In genomic region chr16:80540516-80541305, GRCh38 we compare ENCODE assay signal across 8 cellular contexts. TPM values are rescaled to one million over a fixed set of nuclear protein-coding genes. Genes with fewer than 3 reads are reported as not detected.
DNase-seq lines count a peak whose midpoint lies in the region; ATAC-seq, FAIRE-seq and TF ChIP-seq lines count a peak whose summit lies in the region.

Gene DYNLRB2, plus strand, starts transcription at chr16:80540993. Its CDS starts 84 bp downstream, at chr16:80541077.

- BruUV-seq in K562 (replicated peaks; lab: Mats Ljungman, UMichigan) = TSS peak; percentile 50

- no peak for TF ChIP-seq CTCF in K562 (IDR thresholded peaks at IDR 0.05 in 2 of 3, conservative IDR thresholded peaks at IDR 0.05 in 1 of 3; ENCODE audit: insufficient read depth in 2 of 3, low read depth in 1 of 3, low read length in 3 of 3)

- CTCF ChIA-PET in K562 (lab: Yijun Ruan, JAX; ENCODE audit: low intra/inter-chr PET ratio) = no interaction called here

- H3K79me2 ChIP-seq in K562 (ENCODE audit: control insufficient read depth, insufficient read depth, low read length) = no peaks in the 10 kb centered on the region

- DNase-seq in NCI-H1105 treated with DMSO at 0.1 percent for 48 hours (lab: John Stamatoyannopoulos, UW) = peak; percentile 85
- DNase-seq in T-helper 22 cell (ENCODE audit: low read depth) = peak; percentile 80
- DNase-seq in K562 (ENCODE audit: extremely low read depth in 1 of 4, low spot score in 3 of 4) = peak; percentile 80 to 89 (median 86)
- peak; percentile 64 to 95 (median 88) for DNase-seq in hypothalamus (lab: John Stamatoyannopoulos, UW)
- DNase-seq in renal cortical epithelial cell (ENCODE audit: low read depth) = peak; percentile 87
- peak; percentile 97 for DNase-seq in aorta

- POLR2A ChIA-PET in K562 (lab: Yijun Ruan, JAX) = no interaction called here

- peak within 1 kb of the TSS; percentile 3 to 6; a peak in 3 of 4 replicates for H3K9ac ChIP-seq in K562 (ENCODE audit: insufficient read depth in 1 of 2, low read depth in 2 of 2, low read length in 2 of 2)

- in situ Hi-C loops in K562 (cut with MboI) = loop anchor here (25.0 kb wide), 1 partner anchor 1197 kb away; no protein-coding TSS in a partner anchor

- no peak for TF ChIP-seq RAD21 in K562 (CRISPR knock-in tag; conservative IDR thresholded peaks at IDR 0.05 in 1 of 2, IDR thresholded peaks at IDR 0.05 in 1 of 2)

- 6% methylated on average over 49 of the region's 55 CpGs for WGBS in K562 (ENCODE audit: insufficient coverage, low coverage, missing lambda C conversion rate)
- 2 to 3% methylated on average over 55 of the region's 55 CpGs for WGBS in aorta, 2 donors

- H2AFZ ChIP-seq in K562 (ENCODE audit: low read depth, low read length) = peak within 1 kb of the TSS; percentile 87

- H3K4me1 ChIP-seq in K562 (replicated peaks in 1 of 2; ENCODE audit: control insufficient read depth in 2 of 2, insufficient read depth in 2 of 2, low read length in 2 of 2) (peaks cover 0 to 8% of the 10 kb centered on the region in 2 experiments; a peak in 2 of 5 replicates), aorta (ENCODE audit: control insufficient read depth in 1 of 2, insufficient read depth in 2 of 2, low read length in 2 of 2) (no peaks in the 10 kb centered on the region)

- 0 out of 2 replicates have a peak, but pooled peaks have one; percentile 10 for TF ChIP-seq EP300 in K562 (IDR thresholded peaks at IDR 0.05; ENCODE audit: low read length)

- FAIRE-seq in K562 (lab: Jason Lieb, UNC) = peak; percentile 85

- intact Hi-C loops in K562 (cut with micrococcal nuclease) (no loop called here), aorta (cut with DNase I) (no loop called here)

- H4K20me1 ChIP-seq in K562 (replicated peaks; ENCODE audit: control insufficient read depth, insufficient read depth, low read length) = no peaks in the 10 kb centered on the region

- H3K9me1 ChIP-seq in K562 (ENCODE audit: control insufficient read depth, insufficient read depth, low read length) = no peaks in the 10 kb centered on the region

- H3K27ac ChIP-seq in K562 (ENCODE audit: extremely low read depth, low read depth, low read length) (peak within 1 kb of the TSS; percentile 3; the same call in 1 of the 3 replicates), aorta (ENCODE audit: low read depth in 1 of 2, low read length in 2 of 2) (no peak within 1 kb of the TSS)

- peak within 1 kb of the TSS; percentile 89 for H3K4me2 ChIP-seq in K562 (ENCODE audit: insufficient read depth, low read length)

- ATAC-seq in HG02571 (IDR thresholded peaks at IDR 0.05; ENCODE audit: unreplicated experiment) = peak; percentile 95
- peak; percentile 99 for ATAC-seq in K562
- ATAC-seq in aorta (ENCODE audit: low FRiP score) = peak; percentile 99

- no peaks in the 10 kb centered on the region for H3K27me3 ChIP-seq in K562 (ENCODE audit: control insufficient read depth in 2 of 2, insufficient read depth in 2 of 2, low read length in 2 of 2)
- H3K27me3 ChIP-seq in aorta (ENCODE audit: control insufficient read depth in 1 of 2, insufficient read depth in 2 of 2, low read length in 1 of 2) = no peaks in the 10 kb centered on the region

- no peaks in the 10 kb centered on the region; the same call in 1 of the 2 replicates for H3K9me3 ChIP-seq in K562 (replicated peaks; ENCODE audit: control insufficient read depth, insufficient read depth, low read depth, low read length)
- H3K9me3 ChIP-seq in aorta (ENCODE audit: control insufficient read depth, low read length) = no peaks in the 10 kb centered on the region

- TF ChIP-seq POLR2A in K562 (conservative IDR thresholded peaks at IDR 0.05) = peak; percentile 60

- H3K36me3 ChIP-seq in K562 (ENCODE audit: control insufficient read depth, insufficient read depth, low read length) (no peaks in the 10 kb centered on the region), aorta (ENCODE audit: control insufficient read depth in 1 of 2, insufficient read depth in 2 of 2, low read length in 1 of 2) (no peaks in the 10 kb centered on the region)

- H3K4me3 ChIP-seq in GM08714 (ENCODE audit: low read length) (peak within 1 kb of the TSS; percentile 64), K562 (peak within 1 kb of the TSS; percentile 28), aorta (ENCODE audit: low read length in 2 of 2) (peak within 1 kb of the TSS; percentile 39 to 69)

TF ChIP-seq in K562, 482 proteins besides CTCF, POLR2A, EP300 and RAD21 (continues in another document):
- TF ChIP-seq JUNB (CRISPR knock-in tag; conservative IDR thresholded peaks at IDR 0.05) (no peak), ETS2 (tag; IDR thresholded peaks at IDR 0.05; ENCODE audit: borderline replicate concordance, poor library complexity, severe bottlenecking) (no peak), SP1 (CRISPR knock-in tag; IDR thresholded peaks at IDR 0.05) (no peak), ZFX (CRISPR knock-in tag; IDR thresholded peaks at IDR 0.05) (no peak), ZEB2 (IDR thresholded peaks at IDR 0.05) (0 out of 2 replicates have a peak, but pooled peaks have one; percentile 40), PHB2 (IDR thresholded peaks at IDR 0.05; ENCODE audit: low read depth) (no peak), ZNF253 (CRISPR knock-in tag; conservative IDR thresholded peaks at IDR 0.05) (no peak), JUND (IDR thresholded peaks at IDR 0.05; ENCODE audit: borderline replicate concordance, low read depth, low read length) (no peak), JUND (tag; IDR thresholded peaks at IDR 0.05; ENCODE audit: borderline replicate concordance, low read depth, low read length) (no peak; the same call in 2 of the 3 replicates), RB1 (IDR thresholded peaks at IDR 0.05; ENCODE audit: low read depth) (peak; percentile 57; the same call in 1 of the 2 replicates), ZNF583 (CRISPR knock-in tag; IDR thresholded peaks at IDR 0.05) (0 out of 2 replicates have a peak, but pooled peaks have one; percentile 10), NFE2L1 (tag; IDR thresholded peaks at IDR 0.05; ENCODE audit: borderline replicate concordance, low read depth) (peak; percentile 37; the same call in 1 of the 2 replicates), FOXJ3 (CRISPR knock-in tag; IDR thresholded peaks at IDR 0.05) (peak; percentile 75; the same call in 1 of the 2 replicates), MAZ (CRISPR knock-in tag; conservative IDR thresholded peaks at IDR 0.05 in 1 of 2, IDR thresholded peaks at IDR 0.05 in 1 of 2) (peak; percentile 46 to 65; a peak in 3 of 4 replicates), SPI1 (IDR thresholded peaks at IDR 0.05; ENCODE audit: borderline replicate concordance, low read depth, low read length) (peak; percentile 92), TARDBP (IDR thresholded peaks at IDR 0.05) (peak; percentile 43; the same call in 1 of the 2 replicates), ZNF717 (CRISPR knock-in tag; IDR thresholded peaks at IDR 0.05) (no peak)

RNA-seq across cellular contexts. Expression of gene DYNLRB2, which starts in this region (rescaled TPM):
- total RNA-seq in K562 (2011; cell fraction: chromatin; rRNA removed; ENCODE audit: low replicate concordance) = not detected in 2 replicates
- total RNA-seq in K562 (2011; cell fraction: nucleolus; rRNA removed) = not detected in 2 replicates
- not detected in 2 replicates for total RNA-seq in K562 (2011; cell fraction: nucleoplasm; rRNA removed)
- not detected in 2 replicates for total RNA-seq in K562 (2014; rRNA removed)
- not detected in 2 replicates for total RNA-seq in K562 (2014; rRNA removed; fragmentation: Illumina TruSeq; extraction: Trizol)
- not detected in 2 replicates for total RNA-seq in K562 (2015; rRNA removed; fragmentation: Illumina TruSeq; extraction: Trizol)
- not detected in 2 replicates for total RNA-seq in K562 (2021)
- polyA plus RNA-seq in K562 (2011; rRNA removed) = not detected in 2 replicates
- polyA plus RNA-seq in K562 (2011; cell fraction: cytosol; rRNA removed) = not detected in 2 replicates
- polyA plus RNA-seq in K562 (2011; cell fraction: nucleus; rRNA removed) = not detected in 2 replicates
- not detected in 2 replicates for polyA plus RNA-seq in K562 (2012)
- polyA plus RNA-seq in K562 (2014; fragmentation: Illumina TruSeq; extraction: Trizol) = not detected in 2 replicates
- polyA plus RNA-seq in K562 (2014; fragmentation: Nextera tagmentation; extraction: Ambion mirVana) = not detected
- polyA plus RNA-seq in K562 (2014; rRNA removed) = not detected in 2 replicates
- not detected in 2 replicates for polyA minus RNA-seq in K562 (2011; rRNA and poly(A)+ RNA removed)
- polyA minus RNA-seq in K562 (2011; cell fraction: cytosol; rRNA and poly(A)+ RNA removed) = not detected in 2 replicates
- polyA minus RNA-seq in K562 (2011; cell fraction: nucleus; rRNA and poly(A)+ RNA removed) = not detected in 2 replicates
- total RNA-seq in renal cortical epithelial cell = 7.2 TPM in 1 of 2 replicates, not detected in the other
- total RNA-seq in aorta = not detected
- polyA plus RNA-seq in aorta = 1 to 10 TPM in 1 of 2 donors, not detected in 1; 1.4 TPM

Comparison
In these comparisons a context has a peak if more than half of its experiments do, and no peak if none do; other contexts are left out.
1. Peak in DNase-seq, ATAC-seq, H3K4me3 ChIP-seq, H3K27ac ChIP-seq, H3K9ac ChIP-seq and H3K4me2 ChIP-seq in K562; RNA of the gene not detected or under 1 TPM.